ENCODE assay signal across 8 cellular contexts in genomic region chr12:126784328-126784921, GRCh38.
DNase-seq lines count a peak whose midpoint lies in the region; ATAC-seq and TF ChIP-seq lines count a peak whose summit lies in the region.

No MANE protein-coding gene starts in this region.

- peaks cover 0 to 4% (median 0%) of the 10 kb centered on the region in 9 donors for H3K27me3 ChIP-seq in heart left ventricle

- no peaks in the 10 kb centered on the region for H3K36me3 ChIP-seq in heart left ventricle

- H3K9me3 ChIP-seq in heart left ventricle: no peaks in the 10 kb centered on the region

- TF ChIP-seq POLR2A in heart left ventricle (IDR thresholded peaks at IDR 0.05): no peak

- no peak overlapping the region for H3K27ac ChIP-seq in heart left ventricle

- intact Hi-C loops in heart left ventricle (cut with DNase I) (loop anchor here in 6 of 10 donors (1.0 to 10.0 kb wide), 6 partner anchors 88 to 600 kb away; no protein-coding TSS in a partner anchor), Right ventricle myocardium inferior (cut with DNase I) (no loop called here)

- no peaks in the 10 kb centered on the region for H3K4me1 ChIP-seq in heart left ventricle

- WGBS in heart left ventricle, 4 donors: 40 to 57% (median 54%) methylated on average over 9 of the region's 9 CpGs

- peak in 11 of 12 donors; percentile 32 to 58 (median 42) for TF ChIP-seq CTCF in heart left ventricle (IDR thresholded peaks at IDR 0.05)

- DNase-seq in heart left ventricle: peak in 2 of 5 donors; percentile 20 to 36
- no peak for DNase-seq in Right ventricle myocardium inferior (ENCODE audit: missing footprints)
- DNase-seq in NCI-H510A (lab: John Stamatoyannopoulos, UW): peak; percentile 24
- peak; percentile 37 to 51 for DNase-seq in activated T-cell treated with anti-CD3 and anti-CD28 coated beads, Interleukin-2, amount 50 U/mL, for 48 hours
- DNase-seq in iPS-NIHi7 (ENCODE audit: extremely low spot score): peak; percentile 74
- peak; percentile 45 for DNase-seq in stromal cell of bone marrow (ENCODE audit: low read depth)
- DNase-seq in HPDE6-E6E7 (ENCODE audit: extremely low spot score): no peak
- no peak for DNase-seq in stimulated activated naive CD4-positive, alpha-beta T cell treated with Interleukin-2 at 50 U/mL for 16 hours (lab: John Stamatoyannopoulos, UW)

- H3K4me3 ChIP-seq in heart left ventricle: no peak overlapping the region

- ATAC-seq in heart left ventricle (no peak), Right ventricle myocardium inferior (no peak)

Comparison
In these comparisons a context has a peak if more than half of its experiments do, and no peak if none do; other contexts are left out.
1. DNase-seq: peak in NCI-H510A (single experiment), activated T-cell treated with anti-CD3 and anti-CD28 coated beads, Interleukin-2, amount 50 U/mL, for 48 hours (2 of 2), iPS-NIHi7 (single experiment) and stromal cell of bone marrow (single experiment); none in Right ventricle myocardium inferior (single experiment), HPDE6-E6E7 (single experiment) and stimulated activated naive CD4-positive, alpha-beta T cell treated with Interleukin-2 at 50 U/mL for 16 hours (single experiment).